In the genomic region with DNA sequence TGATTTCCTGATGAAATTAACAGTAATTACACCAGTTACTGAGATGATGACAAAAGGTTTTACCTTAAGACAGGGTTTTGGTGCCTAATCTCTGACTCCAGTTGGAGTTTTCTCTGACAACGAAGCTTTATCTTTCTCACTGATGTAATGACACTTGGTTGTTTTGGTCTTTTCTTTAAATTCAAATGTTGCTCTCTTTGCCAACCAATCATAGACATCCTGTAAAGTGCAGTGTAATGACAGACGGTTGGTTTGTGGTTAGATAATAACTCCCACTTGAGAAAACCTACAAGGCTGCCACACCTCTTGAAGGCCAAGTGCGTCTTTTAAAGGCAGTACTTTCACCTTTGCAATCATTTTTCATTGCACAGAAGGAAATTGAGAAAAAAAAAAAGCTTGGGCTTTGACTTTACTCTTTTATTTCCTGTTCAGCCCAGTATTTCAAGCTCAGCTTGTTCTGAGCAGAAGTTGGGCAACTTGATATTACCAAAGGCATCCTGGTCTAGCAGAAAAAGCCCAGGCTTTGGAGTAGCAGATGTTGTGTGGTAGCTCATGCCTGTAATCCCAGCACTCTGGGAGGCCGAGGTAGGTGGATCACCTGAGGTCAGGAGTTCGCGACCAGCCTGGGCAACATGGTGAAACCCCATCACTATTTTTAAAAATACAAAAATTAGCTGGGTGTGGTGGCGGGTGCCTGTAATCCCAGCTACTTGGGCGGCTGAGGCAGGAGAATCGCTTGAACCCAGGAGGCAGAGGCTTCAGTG, we compare ENCODE assay signal across 1 cellular context.
TF ChIP-seq lines count a peak whose summit lies in the region.

No MANE protein-coding gene starts in this region.

TF ChIP-seq in K562, 482 proteins besides CTCF, POLR2A, EP300 and RAD21 (continued from another document and continues in another):
- TF ChIP-seq, protein P1, sequence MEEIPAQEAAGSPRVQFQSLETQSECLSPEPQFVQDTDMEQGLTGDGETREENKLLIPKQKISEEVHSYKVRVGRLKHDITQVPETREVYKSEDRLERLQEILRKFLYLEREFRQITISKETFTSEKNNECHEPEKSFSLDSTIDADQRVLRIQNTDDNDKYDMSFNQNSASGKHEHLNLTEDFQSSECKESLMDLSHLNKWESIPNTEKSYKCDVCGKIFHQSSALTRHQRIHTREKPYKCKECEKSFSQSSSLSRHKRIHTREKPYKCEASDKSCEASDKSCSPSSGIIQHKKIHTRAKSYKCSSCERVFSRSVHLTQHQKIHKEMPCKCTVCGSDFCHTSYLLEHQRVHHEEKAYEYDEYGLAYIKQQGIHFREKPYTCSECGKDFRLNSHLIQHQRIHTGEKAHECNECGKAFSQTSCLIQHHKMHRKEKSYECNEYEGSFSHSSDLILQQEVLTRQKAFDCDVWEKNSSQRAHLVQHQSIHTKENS (CRISPR knock-in tag; IDR thresholded peaks at IDR 0.05) = no peak
- TF ChIP-seq, protein P2, sequence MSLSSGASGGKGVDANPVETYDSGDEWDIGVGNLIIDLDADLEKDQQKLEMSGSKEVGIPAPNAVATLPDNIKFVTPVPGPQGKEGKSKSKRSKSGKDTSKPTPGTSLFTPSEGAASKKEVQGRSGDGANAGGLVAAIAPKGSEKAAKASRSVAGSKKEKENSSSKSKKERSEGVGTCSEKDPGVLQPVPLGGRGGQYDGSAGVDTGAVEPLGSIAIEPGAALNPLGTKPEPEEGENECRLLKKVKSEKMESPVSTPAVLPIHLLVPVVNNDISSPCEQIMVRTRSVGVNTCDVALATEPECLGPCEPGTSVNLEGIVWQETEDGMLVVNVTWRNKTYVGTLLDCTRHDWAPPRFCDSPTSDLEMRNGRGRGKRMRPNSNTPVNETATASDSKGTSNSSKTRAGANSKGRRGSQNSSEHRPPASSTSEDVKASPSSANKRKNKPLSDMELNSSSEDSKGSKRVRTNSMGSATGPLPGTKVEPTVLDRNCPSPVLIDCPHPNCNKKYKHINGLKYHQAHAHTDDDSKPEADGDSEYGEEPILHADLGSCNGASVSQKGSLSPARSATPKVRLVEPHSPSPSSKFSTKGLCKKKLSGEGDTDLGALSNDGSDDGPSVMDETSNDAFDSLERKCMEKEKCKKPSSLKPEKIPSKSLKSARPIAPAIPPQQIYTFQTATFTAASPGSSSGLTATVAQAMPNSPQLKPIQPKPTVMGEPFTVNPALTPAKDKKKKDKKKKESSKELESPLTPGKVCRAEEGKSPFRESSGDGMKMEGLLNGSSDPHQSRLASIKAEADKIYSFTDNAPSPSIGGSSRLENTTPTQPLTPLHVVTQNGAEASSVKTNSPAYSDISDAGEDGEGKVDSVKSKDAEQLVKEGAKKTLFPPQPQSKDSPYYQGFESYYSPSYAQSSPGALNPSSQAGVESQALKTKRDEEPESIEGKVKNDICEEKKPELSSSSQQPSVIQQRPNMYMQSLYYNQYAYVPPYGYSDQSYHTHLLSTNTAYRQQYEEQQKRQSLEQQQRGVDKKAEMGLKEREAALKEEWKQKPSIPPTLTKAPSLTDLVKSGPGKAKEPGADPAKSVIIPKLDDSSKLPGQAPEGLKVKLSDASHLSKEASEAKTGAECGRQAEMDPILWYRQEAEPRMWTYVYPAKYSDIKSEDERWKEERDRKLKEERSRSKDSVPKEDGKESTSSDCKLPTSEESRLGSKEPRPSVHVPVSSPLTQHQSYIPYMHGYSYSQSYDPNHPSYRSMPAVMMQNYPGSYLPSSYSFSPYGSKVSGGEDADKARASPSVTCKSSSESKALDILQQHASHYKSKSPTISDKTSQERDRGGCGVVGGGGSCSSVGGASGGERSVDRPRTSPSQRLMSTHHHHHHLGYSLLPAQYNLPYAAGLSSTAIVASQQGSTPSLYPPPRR (CRISPR knock-in tag; IDR thresholded peaks at IDR 0.05; ENCODE audit: borderline replicate concordance) = no peak
- peak; percentile 84 for TF ChIP-seq NFATC3 (IDR thresholded peaks at IDR 0.05)
- TF ChIP-seq ZNF717 (CRISPR knock-in tag; IDR thresholded peaks at IDR 0.05) = no peak
- peak; percentile 99 for TF ChIP-seq MEIS2 (IDR thresholded peaks at IDR 0.05; ENCODE audit: partially characterized antibody)
- TF ChIP-seq ATF1 (CRISPR knock-in tag; IDR thresholded peaks at IDR 0.05) = no peak
- TF ChIP-seq ATF1 (tag; IDR thresholded peaks at IDR 0.05) = peak; percentile 95
- TF ChIP-seq, protein P3, sequence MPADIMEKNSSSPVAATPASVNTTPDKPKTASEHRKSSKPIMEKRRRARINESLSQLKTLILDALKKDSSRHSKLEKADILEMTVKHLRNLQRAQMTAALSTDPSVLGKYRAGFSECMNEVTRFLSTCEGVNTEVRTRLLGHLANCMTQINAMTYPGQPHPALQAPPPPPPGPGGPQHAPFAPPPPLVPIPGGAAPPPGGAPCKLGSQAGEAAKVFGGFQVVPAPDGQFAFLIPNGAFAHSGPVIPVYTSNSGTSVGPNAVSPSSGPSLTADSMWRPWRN (IDR thresholded peaks at IDR 0.05; ENCODE audit: low read depth) = peak; percentile 85
- peak; percentile 88 for TF ChIP-seq POLR2B (IDR thresholded peaks at IDR 0.05; ENCODE audit: low read depth, partially characterized antibody)
- no peak for TF ChIP-seq SLC30A9 (CRISPR knock-in tag; IDR thresholded peaks at IDR 0.05)
- no peak for TF ChIP-seq ESRRB (CRISPR knock-in tag; IDR thresholded peaks at IDR 0.05; ENCODE audit: borderline replicate concordance)
- peak; percentile 100 for TF ChIP-seq FOXM1 (IDR thresholded peaks at IDR 0.05; ENCODE audit: low read depth)
- peak; percentile 100 for TF ChIP-seq FOXM1 (CRISPR knock-in tag; IDR thresholded peaks at IDR 0.05; ENCODE audit: low read depth)
- TF ChIP-seq ZNF274 (IDR thresholded peaks at IDR 0.05; ENCODE audit: borderline replicate concordance, low read depth, low read length) = no peak
- TF ChIP-seq, protein P4, sequence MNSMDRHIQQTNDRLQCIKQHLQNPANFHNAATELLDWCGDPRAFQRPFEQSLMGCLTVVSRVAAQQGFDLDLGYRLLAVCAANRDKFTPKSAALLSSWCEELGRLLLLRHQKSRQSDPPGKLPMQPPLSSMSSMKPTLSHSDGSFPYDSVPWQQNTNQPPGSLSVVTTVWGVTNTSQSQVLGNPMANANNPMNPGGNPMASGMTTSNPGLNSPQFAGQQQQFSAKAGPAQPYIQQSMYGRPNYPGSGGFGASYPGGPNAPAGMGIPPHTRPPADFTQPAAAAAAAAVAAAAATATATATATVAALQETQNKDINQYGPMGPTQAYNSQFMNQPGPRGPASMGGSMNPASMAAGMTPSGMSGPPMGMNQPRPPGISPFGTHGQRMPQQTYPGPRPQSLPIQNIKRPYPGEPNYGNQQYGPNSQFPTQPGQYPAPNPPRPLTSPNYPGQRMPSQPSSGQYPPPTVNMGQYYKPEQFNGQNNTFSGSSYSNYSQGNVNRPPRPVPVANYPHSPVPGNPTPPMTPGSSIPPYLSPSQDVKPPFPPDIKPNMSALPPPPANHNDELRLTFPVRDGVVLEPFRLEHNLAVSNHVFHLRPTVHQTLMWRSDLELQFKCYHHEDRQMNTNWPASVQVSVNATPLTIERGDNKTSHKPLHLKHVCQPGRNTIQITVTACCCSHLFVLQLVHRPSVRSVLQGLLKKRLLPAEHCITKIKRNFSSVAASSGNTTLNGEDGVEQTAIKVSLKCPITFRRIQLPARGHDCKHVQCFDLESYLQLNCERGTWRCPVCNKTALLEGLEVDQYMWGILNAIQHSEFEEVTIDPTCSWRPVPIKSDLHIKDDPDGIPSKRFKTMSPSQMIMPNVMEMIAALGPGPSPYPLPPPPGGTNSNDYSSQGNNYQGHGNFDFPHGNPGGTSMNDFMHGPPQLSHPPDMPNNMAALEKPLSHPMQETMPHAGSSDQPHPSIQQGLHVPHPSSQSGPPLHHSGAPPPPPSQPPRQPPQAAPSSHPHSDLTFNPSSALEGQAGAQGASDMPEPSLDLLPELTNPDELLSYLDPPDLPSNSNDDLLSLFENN (IDR thresholded peaks at IDR 0.05; ENCODE audit: low read depth in 2 of 2, low read length in 2 of 2) = peak in 1 of 2 experiments; percentile 95; a peak in 2 of 4 replicates
- peak; percentile 78 for TF ChIP-seq ZKSCAN1 (IDR thresholded peaks at IDR 0.05; ENCODE audit: low read depth, low read length)
- 0 out of 2 replicates have a peak, but pooled peaks have one; percentile 23 for TF ChIP-seq TARDBP (IDR thresholded peaks at IDR 0.05)
- TF ChIP-seq PHF21A (IDR thresholded peaks at IDR 0.05; ENCODE audit: borderline replicate concordance, low read depth) = no peak
- TF ChIP-seq CREBBP (IDR thresholded peaks at IDR 0.05; ENCODE audit: low read depth, low read length) = no peak
- TF ChIP-seq NCOR1 (IDR thresholded peaks at IDR 0.05) = peak; percentile 96
- TF ChIP-seq, protein P5, sequence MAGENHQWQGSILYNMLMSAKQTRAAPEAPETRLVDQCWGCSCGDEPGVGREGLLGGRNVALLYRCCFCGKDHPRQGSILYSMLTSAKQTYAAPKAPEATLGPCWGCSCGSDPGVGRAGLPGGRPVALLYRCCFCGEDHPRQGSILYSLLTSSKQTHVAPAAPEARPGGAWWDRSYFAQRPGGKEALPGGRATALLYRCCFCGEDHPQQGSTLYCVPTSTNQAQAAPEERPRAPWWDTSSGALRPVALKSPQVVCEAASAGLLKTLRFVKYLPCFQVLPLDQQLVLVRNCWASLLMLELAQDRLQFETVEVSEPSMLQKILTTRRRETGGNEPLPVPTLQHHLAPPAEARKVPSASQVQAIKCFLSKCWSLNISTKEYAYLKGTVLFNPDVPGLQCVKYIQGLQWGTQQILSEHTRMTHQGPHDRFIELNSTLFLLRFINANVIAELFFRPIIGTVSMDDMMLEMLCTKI (IDR thresholded peaks at IDR 0.05; ENCODE audit: partially characterized antibody) = no peak
- TF ChIP-seq ZNF197 (CRISPR knock-in tag; IDR thresholded peaks at IDR 0.05; ENCODE audit: low read depth) = 0 out of 2 replicates have a peak, but pooled peaks have one; percentile 88
- TF ChIP-seq PPARD (CRISPR knock-in tag; IDR thresholded peaks at IDR 0.05) = no peak
- no peak for TF ChIP-seq ZNF444 (CRISPR knock-in tag; IDR thresholded peaks at IDR 0.05)
- no peak for TF ChIP-seq FOXJ3 (CRISPR knock-in tag; IDR thresholded peaks at IDR 0.05)
- TF ChIP-seq KLF16 (IDR thresholded peaks at IDR 0.05) = peak; percentile 79
- peak; percentile 53; the same call in 1 of the 2 replicates for TF ChIP-seq HDAC8 (tag; IDR thresholded peaks at IDR 0.05)
- TF ChIP-seq ARHGAP35 (IDR thresholded peaks at IDR 0.05; ENCODE audit: partially characterized antibody) = no peak
- TF ChIP-seq KLF13 (tag; IDR thresholded peaks at IDR 0.05; ENCODE audit: borderline replicate concordance, low read depth) = 0 out of 2 replicates have a peak, but pooled peaks have one; percentile 56
- TF ChIP-seq SRSF1 (IDR thresholded peaks at IDR 0.05; ENCODE audit: low read depth, low read length) = no peak
- TF ChIP-seq ZKSCAN8 (CRISPR knock-in tag; IDR thresholded peaks at IDR 0.05) = peak; percentile 22; the same call in 1 of the 2 replicates
- TF ChIP-seq, protein P6, sequence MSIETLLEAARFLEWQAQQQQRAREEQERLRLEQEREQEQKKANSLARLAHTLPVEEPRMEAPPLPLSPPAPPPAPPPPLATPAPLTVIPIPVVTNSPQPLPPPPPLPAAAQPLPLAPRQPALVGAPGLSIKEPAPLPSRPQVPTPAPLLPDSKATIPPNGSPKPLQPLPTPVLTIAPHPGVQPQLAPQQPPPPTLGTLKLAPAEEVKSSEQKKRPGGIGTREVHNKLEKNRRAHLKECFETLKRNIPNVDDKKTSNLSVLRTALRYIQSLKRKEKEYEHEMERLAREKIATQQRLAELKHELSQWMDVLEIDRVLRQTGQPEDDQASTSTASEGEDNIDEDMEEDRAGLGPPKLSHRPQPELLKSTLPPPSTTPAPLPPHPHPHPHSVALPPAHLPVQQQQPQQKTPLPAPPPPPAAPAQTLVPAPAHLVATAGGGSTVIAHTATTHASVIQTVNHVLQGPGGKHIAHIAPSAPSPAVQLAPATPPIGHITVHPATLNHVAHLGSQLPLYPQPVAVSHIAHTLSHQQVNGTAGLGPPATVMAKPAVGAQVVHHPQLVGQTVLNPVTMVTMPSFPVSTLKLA (conservative IDR thresholded peaks at IDR 0.05) = peak; percentile 74 to 89
- no peak for TF ChIP-seq ZNF253 (CRISPR knock-in tag; conservative IDR thresholded peaks at IDR 0.05)
- TF ChIP-seq, protein P7, sequence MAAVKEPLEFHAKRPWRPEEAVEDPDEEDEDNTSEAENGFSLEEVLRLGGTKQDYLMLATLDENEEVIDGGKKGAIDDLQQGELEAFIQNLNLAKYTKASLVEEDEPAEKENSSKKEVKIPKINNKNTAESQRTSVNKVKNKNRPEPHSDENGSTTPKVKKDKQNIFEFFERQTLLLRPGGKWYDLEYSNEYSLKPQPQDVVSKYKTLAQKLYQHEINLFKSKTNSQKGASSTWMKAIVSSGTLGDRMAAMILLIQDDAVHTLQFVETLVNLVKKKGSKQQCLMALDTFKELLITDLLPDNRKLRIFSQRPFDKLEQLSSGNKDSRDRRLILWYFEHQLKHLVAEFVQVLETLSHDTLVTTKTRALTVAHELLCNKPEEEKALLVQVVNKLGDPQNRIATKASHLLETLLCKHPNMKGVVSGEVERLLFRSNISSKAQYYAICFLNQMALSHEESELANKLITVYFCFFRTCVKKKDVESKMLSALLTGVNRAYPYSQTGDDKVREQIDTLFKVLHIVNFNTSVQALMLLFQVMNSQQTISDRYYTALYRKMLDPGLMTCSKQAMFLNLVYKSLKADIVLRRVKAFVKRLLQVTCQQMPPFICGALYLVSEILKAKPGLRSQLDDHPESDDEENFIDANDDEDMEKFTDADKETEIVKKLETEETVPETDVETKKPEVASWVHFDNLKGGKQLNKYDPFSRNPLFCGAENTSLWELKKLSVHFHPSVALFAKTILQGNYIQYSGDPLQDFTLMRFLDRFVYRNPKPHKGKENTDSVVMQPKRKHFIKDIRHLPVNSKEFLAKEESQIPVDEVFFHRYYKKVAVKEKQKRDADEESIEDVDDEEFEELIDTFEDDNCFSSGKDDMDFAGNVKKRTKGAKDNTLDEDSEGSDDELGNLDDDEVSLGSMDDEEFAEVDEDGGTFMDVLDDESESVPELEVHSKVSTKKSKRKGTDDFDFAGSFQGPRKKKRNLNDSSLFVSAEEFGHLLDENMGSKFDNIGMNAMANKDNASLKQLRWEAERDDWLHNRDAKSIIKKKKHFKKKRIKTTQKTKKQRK (IDR thresholded peaks at IDR 0.05; ENCODE audit: borderline replicate concordance, low read depth, low read length) = no peak
- 0 out of 2 replicates have a peak, but pooled peaks have one; percentile 48 for TF ChIP-seq ZNF347 (CRISPR knock-in tag; IDR thresholded peaks at IDR 0.05; ENCODE audit: low read depth)
- TF ChIP-seq TAF9B (IDR thresholded peaks at IDR 0.05; ENCODE audit: partially characterized antibody) = peak; percentile 95
- peak; percentile 92 for TF ChIP-seq MTA3 (IDR thresholded peaks at IDR 0.05; ENCODE audit: borderline replicate concordance)
- TF ChIP-seq, protein P8, sequence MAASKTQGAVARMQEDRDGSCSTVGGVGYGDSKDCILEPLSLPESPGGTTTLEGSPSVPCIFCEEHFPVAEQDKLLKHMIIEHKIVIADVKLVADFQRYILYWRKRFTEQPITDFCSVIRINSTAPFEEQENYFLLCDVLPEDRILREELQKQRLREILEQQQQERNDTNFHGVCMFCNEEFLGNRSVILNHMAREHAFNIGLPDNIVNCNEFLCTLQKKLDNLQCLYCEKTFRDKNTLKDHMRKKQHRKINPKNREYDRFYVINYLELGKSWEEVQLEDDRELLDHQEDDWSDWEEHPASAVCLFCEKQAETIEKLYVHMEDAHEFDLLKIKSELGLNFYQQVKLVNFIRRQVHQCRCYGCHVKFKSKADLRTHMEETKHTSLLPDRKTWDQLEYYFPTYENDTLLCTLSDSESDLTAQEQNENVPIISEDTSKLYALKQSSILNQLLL (CRISPR knock-in tag; IDR thresholded peaks at IDR 0.05; ENCODE audit: borderline replicate concordance) = no peak
- no peak for TF ChIP-seq BRCA1 (IDR thresholded peaks at IDR 0.05)
- no peak for TF ChIP-seq BRCA1 (CRISPR knock-in tag; IDR thresholded peaks at IDR 0.05)
- TF ChIP-seq KDM2B (CRISPR knock-in tag; IDR thresholded peaks at IDR 0.05) = no peak
- peak; percentile 48; the same call in 1 of the 2 replicates for TF ChIP-seq ZNF668 (CRISPR knock-in tag; IDR thresholded peaks at IDR 0.05)
